ENCODE assay signal across 8 cellular contexts in genomic region chr4:139665079-139665689, GRCh38. TPM values are rescaled to one million over a fixed set of nuclear protein-coding genes. Genes with fewer than 3 reads are reported as not detected.
A peak's percentile ranks its signal among the peaks of the same experiment; 100 is the strongest.
DNase-seq lines count a peak whose midpoint lies in the region; ATAC-seq and TF ChIP-seq lines count a peak whose summit lies in the region.

No MANE protein-coding gene starts in this region.

- H3K9ac ChIP-seq in skeletal muscle tissue (ENCODE audit: low read depth in 1 of 3, low read length in 3 of 3): peak overlapping the region; percentile 78 to 97 (median 95)

- H3K9me3 ChIP-seq in SJCRH30 (replicated peaks) (no peaks in the 10 kb centered on the region), skeletal muscle tissue (ENCODE audit: control insufficient read depth in 3 of 3, low read length in 3 of 3) (no peaks in the 10 kb centered on the region)

- no peak for DNase-seq in SJCRH30
- DNase-seq in fibroblast of mammary gland (ENCODE audit: low read depth): no peak
- no peak for DNase-seq in NCI-H1436 (lab: John Stamatoyannopoulos, UW)
- no peak for DNase-seq in stimulated activated naive CD4-positive, alpha-beta T cell (lab: John Stamatoyannopoulos, UW)
- no peak for DNase-seq in GOT3 (lab: John Stamatoyannopoulos, UW)
- DNase-seq in medulla oblongata (ENCODE audit: extremely low spot score): no peak

- H3K27ac ChIP-seq in SJCRH30 (peak overlapping the region; percentile 87), skeletal muscle tissue (ENCODE audit: low read depth, low read length) (peak overlapping the region; percentile 90)

- H3K4me3 ChIP-seq in SJCRH30 (peak overlapping the region; percentile 68), fibroblast of mammary gland (ENCODE audit: control insufficient read depth, low read depth, low read length) (peak overlapping the region; percentile 57), skeletal muscle tissue (ENCODE audit: low read length in 3 of 3) (peak overlapping the region; percentile 71 to 94 (median 92))

- ATAC-seq in GM19452 (IDR thresholded peaks at IDR 0.05; ENCODE audit: unreplicated experiment): peak; percentile 13

- H3K4me1 ChIP-seq in SJCRH30 (peaks cover 4% of the 10 kb centered on the region; the same call in 1 of the 2 replicates), skeletal muscle tissue (ENCODE audit: control insufficient read depth in 3 of 3, insufficient read depth in 3 of 3, low read length in 3 of 3) (peaks cover 23 to 33% (median 31%) of the 10 kb centered on the region in 3 donors)

- H3K27me3 ChIP-seq in SJCRH30: no peaks in the 10 kb centered on the region
- H3K27me3 ChIP-seq in skeletal muscle tissue (ENCODE audit: control insufficient read depth in 3 of 3, insufficient read depth in 3 of 3, low read length in 3 of 3): no peaks in the 10 kb centered on the region

- TF ChIP-seq CTCF in fibroblast of mammary gland (conservative IDR thresholded peaks at IDR 0.05; ENCODE audit: control insufficient read depth, insufficient read depth, low read depth, low read length): no peak

- H3K36me3 ChIP-seq in SJCRH30 (no peaks in the 10 kb centered on the region), skeletal muscle tissue (ENCODE audit: control insufficient read depth in 3 of 3, insufficient read depth in 3 of 3, low read length in 3 of 3) (no peaks in the 10 kb centered on the region)

RNA-seq across cellular contexts. Expression of gene MGST2, which starts 0.4 kb away (rescaled TPM):
- total RNA-seq in SJCRH30 (2014; rRNA removed; shearing (Covaris generic)): 27.2 and 31.2 TPM in 2 replicates
- 37.6 TPM for total RNA-seq in skeletal muscle tissue
